In the genomic region with DNA sequence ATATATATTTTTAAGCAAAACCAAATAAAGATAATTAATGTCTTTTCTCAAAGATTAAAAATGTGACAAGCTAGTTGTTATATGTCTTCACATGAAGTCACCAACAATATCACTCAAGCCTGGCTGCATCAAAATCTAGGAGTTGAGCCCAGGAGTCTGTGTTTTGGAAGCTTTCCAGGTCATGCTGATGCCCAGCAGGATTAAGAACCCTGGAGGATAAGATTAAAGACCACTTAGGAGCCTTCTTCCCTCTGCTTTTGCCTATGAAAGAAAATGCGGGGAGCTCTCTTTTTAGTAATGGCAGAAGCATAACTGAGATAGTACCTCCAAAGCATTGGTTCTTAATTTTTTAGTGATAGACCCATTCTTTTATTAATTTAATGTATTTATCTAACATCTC, we compare ENCODE assay signal across 14 cellular contexts.
"Had no signal": no experiment of that assay in that cellular context is flagged by ENCODE, and none has a peak within 500 bp of the region (broad histone marks: within the 10 kb centered on the region; RNA-seq: fewer than 3 reads in every experiment).

No MANE protein-coding gene starts in this region.

- DNase-seq: activated CD4-positive, alpha-beta T cell treated with anti-CD3 and anti-CD28 coated beads for 1 hour; activated T-cell treated with anti-CD3 and anti-CD28 coated beads, Interleukin-2, amount 50 U/mL, for 1 hour; adrenal gland; central memory CD4-positive, alpha-beta T cell; effector memory CD8-positive, alpha-beta T cell; hippocampal formation; left ventricle myocardium superior; mammary epithelial cell; midbrain; natural killer cell; stimulated activated CD4-positive, alpha-beta T cell treated with anti-CD3 and anti-CD28 coated beads, Interleukin-4, amount 100 ng/mL, for 1 hour; stimulated activated naive CD4-positive, alpha-beta T cell; upper lobe of left lung; WERI-Rb-1 had no signal
